Comparison of ENCODE assay signal across 22 cellular contexts in the genomic region with DNA sequence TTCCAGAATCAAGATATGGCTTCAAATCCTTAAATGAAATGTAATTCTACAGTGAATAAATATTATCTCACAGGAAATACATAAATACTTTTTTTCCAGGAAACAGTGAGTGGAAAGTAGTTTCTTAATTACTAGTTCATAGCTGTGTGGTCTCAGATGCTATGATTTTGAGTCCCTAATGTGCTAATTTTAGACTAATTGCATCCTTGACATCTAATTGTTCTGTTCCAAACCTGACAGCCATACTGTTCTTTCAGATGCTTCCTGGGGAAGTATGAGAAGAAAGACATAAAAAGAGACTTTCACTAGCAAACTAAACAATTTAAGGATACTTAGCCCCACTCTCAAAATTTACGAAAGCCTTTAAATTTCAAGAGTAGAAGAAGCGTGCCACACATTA.
"Had no signal": no experiment of that assay in that cellular context is flagged by ENCODE, and none has a peak within 500 bp of the region (broad histone marks: within the 10 kb centered on the region; RNA-seq: fewer than 3 reads in every experiment).

No MANE protein-coding gene starts in this region.

- H3K27ac Mint-ChIP-seq: dendritic cell treated with granulocyte-macrophage colony-stimulating factor and Interleukin-4, amounts not matched to agents 40 ng/mL and 50 ng/mL, for 4 days; effector memory CD8-positive, alpha-beta T cell; naive thymus-derived CD8-positive, alpha-beta T cell; stimulated activated effector memory CD8-positive, alpha-beta T cell treated with anti-CD3 and anti-CD28 coated beads, Interleukin-12 subunit alpha, Interleukin-12 subunit beta, amount 100 ng/mL, for 72 hours; type B pancreatic cell had no signal

- DNase-seq: colonic mucosa; effector memory CD8-positive, alpha-beta T cell; left ventricle myocardium superior; lower lobe of right lung; naive thymus-derived CD8-positive, alpha-beta T cell; occipital lobe; ovary; posterior cingulate gyrus; psoas muscle; right cardiac atrium; sigmoid colon; stimulated activated CD4-positive, alpha-beta T cell treated with anti-CD3 and anti-CD28 coated beads, Interleukin-2, amount 100 ng/mL, for 24 hours; stimulated activated CD4-positive, alpha-beta T cell treated with anti-CD3 and anti-CD28 coated beads, Interleukin-4, amount 100 ng/mL, for 24 hours; stimulated activated naive CD4-positive, alpha-beta T cell treated with Interleukin-2 at 50 U/mL for 16 hours; stomach; testis; tibial artery had no signal

- H3K9me3 ChIP-seq: colonic mucosa, lower lobe of right lung, ovary, psoas muscle, sigmoid colon, stomach, testis, tibial artery had no signal

- H3K36me3 ChIP-seq: colonic mucosa, lower lobe of right lung, ovary, sigmoid colon, stomach, tibial artery had no signal

- H3K4me3 ChIP-seq: colonic mucosa, lower lobe of right lung, ovary, psoas muscle, sigmoid colon, stomach, testis, tibial artery had no signal

- H3K27ac ChIP-seq: colonic mucosa, lower lobe of right lung, ovary, psoas muscle, sigmoid colon, stomach, testis, tibial artery had no signal

- FAIRE-seq: frontal cortex, keratinocyte had no signal

- H3K4me3 Mint-ChIP-seq: dendritic cell treated with granulocyte-macrophage colony-stimulating factor and Interleukin-4, amounts not matched to agents 40 ng/mL and 50 ng/mL, for 4 days; effector memory CD8-positive, alpha-beta T cell; naive thymus-derived CD8-positive, alpha-beta T cell; stimulated activated effector memory CD8-positive, alpha-beta T cell treated with anti-CD3 and anti-CD28 coated beads, Interleukin-12 subunit alpha, Interleukin-12 subunit beta, amount 100 ng/mL, for 72 hours; type B pancreatic cell had no signal

- H3K36me3 Mint-ChIP-seq: naive thymus-derived CD8-positive, alpha-beta T cell; stimulated activated effector memory CD8-positive, alpha-beta T cell treated with anti-CD3 and anti-CD28 coated beads, Interleukin-12 subunit alpha, Interleukin-12 subunit beta, amount 100 ng/mL, for 72 hours; type B pancreatic cell had no signal

- H3K4me1 ChIP-seq: colonic mucosa, lower lobe of right lung, psoas muscle, sigmoid colon, stomach, testis had no signal

- H3K27me3 ChIP-seq: colonic mucosa, ovary, sigmoid colon, stomach, testis, tibial artery had no signal

- H3K27me3 Mint-ChIP-seq: dendritic cell treated with granulocyte-macrophage colony-stimulating factor and Interleukin-4, amounts not matched to agents 40 ng/mL and 50 ng/mL, for 4 days; effector memory CD8-positive, alpha-beta T cell; naive thymus-derived CD8-positive, alpha-beta T cell; type B pancreatic cell had no signal

- H3K4me1 Mint-ChIP-seq: naive thymus-derived CD8-positive, alpha-beta T cell; stimulated activated effector memory CD8-positive, alpha-beta T cell treated with anti-CD3 and anti-CD28 coated beads, Interleukin-12 subunit alpha, Interleukin-12 subunit beta, amount 100 ng/mL, for 72 hours had no signal
